Comparison of ENCODE assay signal across 1 cellular context in the genomic region with DNA sequence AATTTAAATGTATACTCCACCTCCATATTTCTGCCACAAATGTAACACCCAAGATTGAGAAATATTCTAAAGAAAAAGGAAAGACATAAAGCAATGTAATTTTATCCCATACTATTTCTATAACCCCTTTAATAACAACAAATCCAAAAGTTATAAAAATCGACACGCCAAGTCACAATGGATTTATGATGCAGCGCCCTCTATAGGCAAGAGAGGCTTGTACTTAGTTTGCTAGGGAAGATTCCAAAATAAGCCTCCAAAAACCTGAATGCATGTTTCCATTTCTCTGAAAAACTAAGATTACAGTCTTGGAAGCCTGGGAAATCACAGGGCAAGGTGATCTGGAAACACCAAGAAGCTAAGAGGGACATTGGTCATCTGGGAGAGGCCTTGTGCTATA.
TF ChIP-seq lines count a peak whose summit lies in the region.

No MANE protein-coding gene starts in this region.

TF ChIP-seq in GM23338, 12 proteins besides CTCF, POLR2A, EP300 and RAD21 (continued from another document):
- TF ChIP-seq, protein P1, sequence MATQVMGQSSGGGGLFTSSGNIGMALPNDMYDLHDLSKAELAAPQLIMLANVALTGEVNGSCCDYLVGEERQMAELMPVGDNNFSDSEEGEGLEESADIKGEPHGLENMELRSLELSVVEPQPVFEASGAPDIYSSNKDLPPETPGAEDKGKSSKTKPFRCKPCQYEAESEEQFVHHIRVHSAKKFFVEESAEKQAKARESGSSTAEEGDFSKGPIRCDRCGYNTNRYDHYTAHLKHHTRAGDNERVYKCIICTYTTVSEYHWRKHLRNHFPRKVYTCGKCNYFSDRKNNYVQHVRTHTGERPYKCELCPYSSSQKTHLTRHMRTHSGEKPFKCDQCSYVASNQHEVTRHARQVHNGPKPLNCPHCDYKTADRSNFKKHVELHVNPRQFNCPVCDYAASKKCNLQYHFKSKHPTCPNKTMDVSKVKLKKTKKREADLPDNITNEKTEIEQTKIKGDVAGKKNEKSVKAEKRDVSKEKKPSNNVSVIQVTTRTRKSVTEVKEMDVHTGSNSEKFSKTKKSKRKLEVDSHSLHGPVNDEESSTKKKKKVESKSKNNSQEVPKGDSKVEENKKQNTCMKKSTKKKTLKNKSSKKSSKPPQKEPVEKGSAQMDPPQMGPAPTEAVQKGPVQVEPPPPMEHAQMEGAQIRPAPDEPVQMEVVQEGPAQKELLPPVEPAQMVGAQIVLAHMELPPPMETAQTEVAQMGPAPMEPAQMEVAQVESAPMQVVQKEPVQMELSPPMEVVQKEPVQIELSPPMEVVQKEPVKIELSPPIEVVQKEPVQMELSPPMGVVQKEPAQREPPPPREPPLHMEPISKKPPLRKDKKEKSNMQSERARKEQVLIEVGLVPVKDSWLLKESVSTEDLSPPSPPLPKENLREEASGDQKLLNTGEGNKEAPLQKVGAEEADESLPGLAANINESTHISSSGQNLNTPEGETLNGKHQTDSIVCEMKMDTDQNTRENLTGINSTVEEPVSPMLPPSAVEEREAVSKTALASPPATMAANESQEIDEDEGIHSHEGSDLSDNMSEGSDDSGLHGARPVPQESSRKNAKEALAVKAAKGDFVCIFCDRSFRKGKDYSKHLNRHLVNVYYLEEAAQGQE (IDR thresholded peaks at IDR 0.05; ENCODE audit: unreplicated experiment): no peak
- TF ChIP-seq ZNF462 (CRISPR knock-in tag; IDR thresholded peaks at IDR 0.05): no peak
- no peak for TF ChIP-seq ZNF114 (CRISPR knock-in tag; IDR thresholded peaks at IDR 0.05)
